Comparison of ENCODE assay signal across 32 cellular contexts in the genomic region with DNA sequence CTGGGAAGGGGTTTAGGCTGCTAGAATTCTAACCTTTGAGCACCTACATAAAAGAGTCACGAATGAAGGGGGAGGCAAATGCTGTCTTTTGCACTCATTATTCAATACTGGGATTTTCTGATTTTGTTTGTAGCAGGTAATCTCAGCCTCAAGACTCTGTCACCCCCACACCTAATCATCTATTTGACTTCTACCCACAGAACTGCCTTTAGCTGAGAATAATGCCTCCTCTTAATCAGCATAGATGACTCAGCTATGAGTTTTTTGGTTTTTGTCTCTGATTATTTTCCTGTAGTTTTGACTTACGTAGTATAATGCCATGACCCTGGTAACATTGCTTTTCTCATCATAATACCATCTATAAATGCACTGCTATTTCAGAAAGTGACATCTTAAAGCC. TPM values are rescaled to one million over a fixed set of nuclear protein-coding genes. Genes with fewer than 3 reads are reported as not detected.
DNase-seq lines count a peak whose midpoint lies in the region; ATAC-seq and TF ChIP-seq lines count a peak whose summit lies in the region.
"Had no signal": no experiment of that assay in that cellular context is flagged by ENCODE, and none has a peak within 500 bp of the region (broad histone marks: within the 10 kb centered on the region; RNA-seq: fewer than 3 reads in every experiment).

No MANE protein-coding gene starts in this region.

- dilution Hi-C loops in mammary epithelial cell (cut with HindIII; ENCODE audit: low sequenced_read_pairs) = no loop called here

- no peaks in the 10 kb centered on the region for H3K79me2 ChIP-seq in mammary epithelial cell (ENCODE audit: insufficient read depth, low read length)

- H3K36me3 Mint-ChIP-seq in endothelial cell (ENCODE audit: low read depth, unreplicated experiment) = no peaks in the 10 kb centered on the region
- H3K36me3 Mint-ChIP-seq: type B pancreatic cell had no signal

- no peak overlapping the region for H2AFZ ChIP-seq in mammary epithelial cell (ENCODE audit: low read depth, low read length)

- no peaks in the 10 kb centered on the region for H4K20me1 ChIP-seq in mammary epithelial cell (ENCODE audit: insufficient read depth, low read length)

- DNase-seq in A172 (ENCODE audit: low spot score) = peak; percentile 40
- peak; percentile 22 for DNase-seq in M059J (ENCODE audit: low read depth)
- peak; percentile 1 for DNase-seq in mammary epithelial cell
- peak; percentile 7 to 30 for DNase-seq in foreskin keratinocyte
- DNase-seq in NCI-H1694 treated with DMSO at 0.1 percent for 48 hours (lab: John Stamatoyannopoulos, UW) = no peak
- DNase-seq in NCI-H2081 (lab: John Stamatoyannopoulos, UW) = no peak
- DNase-seq in ascending aorta (ENCODE audit: low spot score in 2 of 2) = no peak
- DNase-seq in endothelial cell (ENCODE audit: low spot score) = no peak
- DNase-seq: 8988T; activated CD4-positive, CD25-positive, alpha-beta regulatory T cell treated with anti-CD3 and anti-CD28 coated beads, Interleukin-2, amount 50 U/mL, for 72 hours; activated CD8-positive, alpha-beta memory T cell treated with anti-CD3 and anti-CD28 coated beads for 24 hours; activated T-cell treated with anti-CD3 and anti-CD28 coated beads, Interleukin-2, amount 50 U/mL, for 4 hours; CD4-positive, alpha-beta T cell; central memory CD4-positive, alpha-beta T cell; dermis blood vessel endothelial cell; DMS 273 treated with DMSO at 0.1 percent for 48 hours; foreskin melanocyte; mesendoderm; MG63; NCI-H1417 treated with DMSO at 0.1 percent for 48 hours; NCI-H526; small intestine; stimulated activated CD4-positive, alpha-beta T cell treated with anti-CD3 and anti-CD28 coated beads, Interleukin-1b, Interleukin-23, amount 100 ng/mL, for 48 hours; T-helper 1 cell had no signal

- CTCF ChIA-PET in mammary epithelial cell (lab: Charles Lee; ENCODE audit: low non-redundant PET) = no interaction called here

- in situ Hi-C loops in mammary epithelial cell (cut with MboI; ENCODE audit: low sequenced_read_pairs in 2 of 2) = no loop called here

- no peak for TF ChIP-seq CTCF in mammary epithelial cell (conservative IDR thresholded peaks at IDR 0.05 in 1 of 2, IDR thresholded peaks at IDR 0.05 in 1 of 2; ENCODE audit: extremely low read depth in 1 of 2, insufficient read depth in 1 of 2, low read depth in 1 of 2, low read length in 2 of 2)
- TF ChIP-seq CTCF in foreskin keratinocyte (conservative IDR thresholded peaks at IDR 0.05) = no peak
- TF ChIP-seq CTCF in ascending aorta (IDR thresholded peaks at IDR 0.05) = no peak
- no peak for TF ChIP-seq CTCF in endothelial cell (IDR thresholded peaks at IDR 0.05; ENCODE audit: unreplicated experiment)

- H3K4me1 Mint-ChIP-seq in endothelial cell (ENCODE audit: unreplicated experiment) = no peaks in the 10 kb centered on the region

- no peaks in the 10 kb centered on the region for H3K9me3 Mint-ChIP-seq in endothelial cell (ENCODE audit: unreplicated experiment)
- H3K9me3 Mint-ChIP-seq: activated T-cell treated with anti-CD3 and anti-CD28 coated beads, Interleukin-2, amount 50 U/mL, for 4 hours; CD4-positive, alpha-beta T cell had no signal

- no peak overlapping the region for H3K27ac ChIP-seq in mammary epithelial cell (ENCODE audit: insufficient read depth, low read depth, low read length)
- H3K27ac ChIP-seq in foreskin keratinocyte = no peak overlapping the region
- H3K27ac ChIP-seq in ascending aorta = no peak overlapping the region
- H3K27ac ChIP-seq: neutrophil had no signal

- H3K4me3 Mint-ChIP-seq in endothelial cell (ENCODE audit: unreplicated experiment) = no peak overlapping the region
- H3K4me3 Mint-ChIP-seq: activated T-cell treated with anti-CD3 and anti-CD28 coated beads, Interleukin-2, amount 50 U/mL, for 4 hours; CD4-positive, alpha-beta T cell; type B pancreatic cell had no signal

- H3K4me1 ChIP-seq in mammary epithelial cell (ENCODE audit: insufficient read depth, low read length) (no peaks in the 10 kb centered on the region), foreskin keratinocyte (no peaks in the 10 kb centered on the region), ascending aorta (no peaks in the 10 kb centered on the region)

- H3K4me2 ChIP-seq in mammary epithelial cell (ENCODE audit: insufficient read depth, low read depth, low read length) = no peak overlapping the region

- no peaks in the 10 kb centered on the region for H3K27me3 Mint-ChIP-seq in endothelial cell (ENCODE audit: unreplicated experiment)

- H3K36me3 ChIP-seq in mammary epithelial cell (ENCODE audit: insufficient read depth, low read length) (no peaks in the 10 kb centered on the region), ascending aorta (no peaks in the 10 kb centered on the region)
- H3K36me3 ChIP-seq: HAP-1, MG63, neutrophil had no signal

- no peak overlapping the region for H3K27ac Mint-ChIP-seq in endothelial cell (ENCODE audit: unreplicated experiment)
- H3K27ac Mint-ChIP-seq: CD4-positive, alpha-beta T cell; type B pancreatic cell had no signal

- BruUV-seq in mammary epithelial cell (replicated peaks; lab: Mats Ljungman, UMichigan) = no TSS peak

- H3K27me3 ChIP-seq in mammary epithelial cell (ENCODE audit: insufficient read depth, low read length) (no peaks in the 10 kb centered on the region), foreskin keratinocyte (peaks cover 10% of the 10 kb centered on the region), ascending aorta (no peaks in the 10 kb centered on the region)
- H3K27me3 ChIP-seq: MG63 had no signal

- WGBS in mammary epithelial cell (ENCODE audit: low coverage, missing lambda C conversion rate) = 35% methylated on average over 2 of the region's 2 CpGs

- H3K9ac ChIP-seq in mammary epithelial cell (ENCODE audit: insufficient read depth, low read length) = no peak overlapping the region

- no peak overlapping the region for H3K4me3 ChIP-seq in mammary epithelial cell (replicated peaks in 1 of 3; ENCODE audit: insufficient read depth in 1 of 3, low read depth in 2 of 3, low read length in 3 of 3)
- no peak overlapping the region for H3K4me3 ChIP-seq in ascending aorta
- H3K4me3 ChIP-seq: HAP-1, MG63 had no signal

- intact Hi-C loops in mammary epithelial cell (cut with micrococcal nuclease) (no loop called here), ascending aorta (cut with DNase I) (no loop called here)

- H3K9me3 ChIP-seq in mammary epithelial cell (replicated peaks; ENCODE audit: insufficient read depth, low read length) (peaks cover 6% of the 10 kb centered on the region), ascending aorta (no peaks in the 10 kb centered on the region)
- H3K9me3 ChIP-seq: HAP-1, MG63, neutrophil had no signal

- peak; percentile 85 for ATAC-seq in foreskin keratinocyte
- ATAC-seq: activated T-cell treated with anti-CD3 and anti-CD28 coated beads, Interleukin-2, amount 50 U/mL, for 4 hours; left lobe of liver had no signal

RNA-seq across cellular contexts. Expression of gene CACNB2, which starts 42.7 kb away (rescaled TPM):
- 0.02 TPM in 1 of 2 replicates, not detected in the other for total RNA-seq in A172 (2014; rRNA removed; shearing (Covaris generic))
- total RNA-seq in M059J (2014; rRNA removed; shearing (Covaris generic)) = 0.52 TPM in 1 of 2 replicates, not detected in the other
- total RNA-seq in mammary epithelial cell = under 1 TPM in 1 of 2 donors, not detected in 1; under 0.01 TPM
- polyA plus RNA-seq in mammary epithelial cell = not detected
- polyA minus RNA-seq in mammary epithelial cell = not detected
- not detected in 2 replicates for total RNA-seq in foreskin keratinocyte
- not detected in 2 replicates for polyA plus RNA-seq in foreskin keratinocyte
- total RNA-seq in ascending aorta = 0.96 TPM
- 1.5 TPM for total RNA-seq in endothelial cell (ENCODE audit: unreplicated experiment)
- total RNA-seq: activated T-cell treated with anti-CD3 and anti-CD28 coated beads, Interleukin-2, amount 50 U/mL, for 4 hours; dermis blood vessel endothelial cell; myocyte; pulmonary artery endothelial cell; RPMI7951; SK-MEL-5 had no signal

Comparison
In these comparisons a context has a peak if more than half of its experiments do, and no peak if none do; other contexts are left out.
1. DNase-seq: peak in A172 (single experiment), M059J (single experiment), mammary epithelial cell (single experiment) and foreskin keratinocyte (2 of 2); none in NCI-H1694 treated with DMSO at 0.1 percent for 48 hours (single experiment), NCI-H2081 (0 of 2), ascending aorta (0 of 2) and endothelial cell (single experiment).